8 cellular contexts compared by ENCODE assay signal in genomic region chr14:101808894-101809670, GRCh38. TPM values are rescaled to one million over a fixed set of nuclear protein-coding genes. Genes with fewer than 3 reads are reported as not detected.
A peak's percentile ranks its signal among the peaks of the same experiment; 100 is the strongest.
DNase-seq lines count a peak whose midpoint lies in the region; ATAC-seq, FAIRE-seq and TF ChIP-seq lines count a peak whose summit lies in the region.

No MANE protein-coding gene starts in this region.

- H4K20me1 ChIP-seq in PC-3 (ENCODE audit: low read length), result peaks cover 24% of the 10 kb centered on the region

- CTCF ChIA-PET in Caco-2 (lab: Charles Lee) (interaction anchor here (0.6 to 3.1 kb wide), 6 partner anchors 32 to 165 kb away, joined by 3 to 11 read pairs (median 4); no protein-coding TSS in a partner anchor), PC-3 (lab: Charles Lee) (interaction anchor here (0.6 to 1.6 kb wide), 2 partner anchors 38 to 113 kb away, joined by 3 to 8 read pairs; no protein-coding TSS in a partner anchor)

- H3K9me2 ChIP-seq in PC-3 (replicated peaks; ENCODE audit: low read length), result no peaks in the 10 kb centered on the region

- H3K4me3 Mint-ChIP-seq in Caco-2 (ENCODE audit: unreplicated experiment), result peak overlapping the region; percentile 97

- peak overlapping the region; percentile 84 for H3K4me2 ChIP-seq in PC-3 (ENCODE audit: low read length)

- H3F3A ChIP-seq in PC-3 (ENCODE audit: low read length, unreplicated experiment), result no peaks in the 10 kb centered on the region

- 6 to 7% methylated on average over 6 of the region's 6 CpGs for WGBS in pancreas, 2 donors

- H3K36me3 Mint-ChIP-seq in Caco-2 (ENCODE audit: insufficient read depth, unreplicated experiment), result peaks cover 18% of the 10 kb centered on the region

- peak overlapping the region; percentile 93 for H3K9ac ChIP-seq in PC-3 (ENCODE audit: low read length)

- POLR2A ChIA-PET in Caco-2 (lab: Charles Lee) (interaction anchor here (0.5 to 1.6 kb wide), 18 partner anchors 12 to 1526 kb away, joined by 3 to 36 read pairs (median 5); no protein-coding TSS in a partner anchor), PC-3 (lab: Charles Lee; ENCODE audit: unreplicated experiment) (interaction anchor here (0.5 to 1.0 kb wide), 14 partner anchors 10 to 719 kb away, joined by 3 to 10 read pairs (median 4); no protein-coding TSS in a partner anchor)

- H3K9me3 Mint-ChIP-seq in Caco-2 (ENCODE audit: unreplicated experiment), result no peaks in the 10 kb centered on the region

- DNase-seq in Caco-2 (no peak), PC-3 (no peak), epithelial cell of esophagus (ENCODE audit: low read depth) (no peak), pancreas (no peak), NCI-H526 (lab: John Stamatoyannopoulos, UW) (no peak), anterior cingulate cortex (lab: John Stamatoyannopoulos, UW) (no peak), MV-4-11 (lab: John Stamatoyannopoulos, UW) (no peak)
- DNase-seq in effector CD8-positive, alpha-beta T cell (lab: John Stamatoyannopoulos, UW), result no peak

- no peaks in the 10 kb centered on the region for H3K27me3 Mint-ChIP-seq in Caco-2 (ENCODE audit: insufficient read depth, unreplicated experiment)

- H2AFZ ChIP-seq in PC-3 (ENCODE audit: low read length), result peak overlapping the region; percentile 81; the same call in 1 of the 2 replicates

- no peak for TF ChIP-seq CTCF in Caco-2 (IDR thresholded peaks at IDR 0.05; ENCODE audit: insufficient read depth in 1 of 2, low read depth in 1 of 2, low read length in 1 of 2, severe bottlenecking in 1 of 2, unreplicated experiment in 1 of 2)
- no peak for TF ChIP-seq CTCF in PC-3 (conservative IDR thresholded peaks at IDR 0.05; ENCODE audit: low read depth, low read length)
- no peak for TF ChIP-seq CTCF in epithelial cell of esophagus (IDR thresholded peaks at IDR 0.05; ENCODE audit: insufficient read depth, low read depth, low read length, missing control alignments)
- TF ChIP-seq CTCF in pancreas (IDR thresholded peaks at IDR 0.05), result no peak

- H3K27ac Mint-ChIP-seq in Caco-2 (ENCODE audit: unreplicated experiment), result peak overlapping the region; percentile 99

- intact Hi-C loops in Caco-2 (cut with micrococcal nuclease; ENCODE audit: unreplicated experiment) (no loop called here), PC-3 (cut with micrococcal nuclease) (loop anchor here (2.0 kb wide), 1 partner anchor 16 kb away; no protein-coding TSS in a partner anchor), pancreas (cut with DNase I) (no loop called here)

- BruUV-seq in Caco-2 (replicated peaks; lab: Mats Ljungman, UMichigan) (no TSS peak), PC-3 (replicated peaks; lab: Mats Ljungman, UMichigan) (no TSS peak)

- peaks cover under 1% of the 10 kb centered on the region for H3K4me1 Mint-ChIP-seq in Caco-2 (ENCODE audit: low read depth, unreplicated experiment)

- ATAC-seq in PC-3, result no peak
- ATAC-seq in pancreas, result peak; percentile 17 to 48 (median 45)

- no peaks in the 10 kb centered on the region for H3K36me3 ChIP-seq in Caco-2 (ENCODE audit: control insufficient read depth, insufficient read depth, low read length)
- H3K36me3 ChIP-seq in PC-3 (ENCODE audit: low read depth, low read length), result no peaks in the 10 kb centered on the region; the same call in 1 of the 2 replicates
- H3K36me3 ChIP-seq in pancreas, result no peaks in the 10 kb centered on the region

- peak overlapping the region; percentile 40 for H3K4me3 ChIP-seq in Caco-2 (ENCODE audit: low read depth, low read length)
- H3K4me3 ChIP-seq in PC-3 (ENCODE audit: low read length), result peak overlapping the region; percentile 72
- H3K4me3 ChIP-seq in epithelial cell of esophagus (ENCODE audit: low read length), result peak overlapping the region; percentile 83
- peak overlapping the region in 3 of 4 donors; percentile 12 to 42 (median 41) for H3K4me3 ChIP-seq in pancreas

- H3K27me3 ChIP-seq in Caco-2 (replicated peaks; ENCODE audit: control insufficient read depth, insufficient read depth, low read length), result no peaks in the 10 kb centered on the region
- no peaks in the 10 kb centered on the region for H3K27me3 ChIP-seq in PC-3 (ENCODE audit: low read length)
- H3K27me3 ChIP-seq in pancreas, result no peaks in the 10 kb centered on the region

- FAIRE-seq in pancreas (lab: Jason Lieb, UNC), result no peak

- H3K4me1 ChIP-seq in Caco-2 (peaks cover 10% of the 10 kb centered on the region; the same call in 1 of the 2 replicates), PC-3 (ENCODE audit: insufficient read depth, low read length) (peaks cover 46% of the 10 kb centered on the region), pancreas (peaks cover 8 to 45% (median 45%) of the 10 kb centered on the region in 3 donors)

- peak overlapping the region; percentile 98 for H3K27ac ChIP-seq in PC-3 (ENCODE audit: low read length)
- peak overlapping the region; percentile 77 to 98 (median 96) for H3K27ac ChIP-seq in pancreas

- peaks cover 38% of the 10 kb centered on the region for H3K79me2 ChIP-seq in PC-3 (ENCODE audit: low read length)

- H3K9me3 ChIP-seq in Caco-2, result no peaks in the 10 kb centered on the region
- H3K9me3 ChIP-seq in PC-3 (ENCODE audit: low read length), result no peaks in the 10 kb centered on the region
- H3K9me3 ChIP-seq in pancreas, result no peaks in the 10 kb centered on the region

RNA-seq across cellular contexts. Expression of gene PPP2R5C, which starts 47.6 kb away (rescaled TPM):
- total RNA-seq in Caco-2 (2022), result 86.8 and 97.5 TPM in 2 replicates
- 92.9 and 96.1 TPM in 2 replicates for total RNA-seq in PC-3 (2014; rRNA removed)
- 10 to 100 TPM; 49.8 to 76.1 (median 62.6) TPM for total RNA-seq in pancreas
- polyA plus RNA-seq in pancreas, result 10 to 100 TPM; 41.6 to 47.5 TPM
